Comparison of ENCODE assay signal across 22 cellular contexts in the genomic region with DNA sequence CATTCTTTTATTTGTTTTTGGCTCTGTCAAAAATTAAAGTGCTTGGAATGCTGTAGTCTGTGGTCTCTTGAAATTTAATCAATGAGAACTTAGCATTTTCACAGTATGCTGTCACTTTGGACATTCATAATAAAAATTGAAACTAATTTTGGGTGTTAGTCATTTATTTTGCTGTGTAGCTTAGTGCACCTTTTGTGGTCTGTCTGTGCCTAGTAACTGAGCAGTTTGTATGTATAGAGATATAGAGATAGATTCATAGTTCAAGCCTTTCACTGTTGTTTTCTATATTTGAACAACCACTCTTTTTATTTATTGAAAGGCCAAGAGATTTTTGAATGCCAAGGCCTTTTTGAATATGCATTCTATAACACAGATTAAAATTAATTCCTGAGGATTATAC.
DNase-seq lines count a peak whose midpoint lies in the region; ATAC-seq and TF ChIP-seq lines count a peak whose summit lies in the region.
"Had no signal": no experiment of that assay in that cellular context is flagged by ENCODE, and none has a peak within 500 bp of the region (broad histone marks: within the 10 kb centered on the region; RNA-seq: fewer than 3 reads in every experiment).

No MANE protein-coding gene starts in this region.

- no peaks in the 10 kb centered on the region for H3K27me3 Mint-ChIP-seq in activated CD4-positive, alpha-beta T cell treated with anti-CD3 and anti-CD28 coated beads for 36 hours
- no peaks in the 10 kb centered on the region for H3K27me3 Mint-ChIP-seq in stimulated activated naive CD8-positive, alpha-beta T cell treated with anti-CD3 and anti-CD28 coated beads, Interleukin-15, amount 100 ng/mL, for 72 hours
- H3K27me3 Mint-ChIP-seq: CD4-positive, alpha-beta T cell; CD8-positive, alpha-beta memory T cell had no signal

- no peaks in the 10 kb centered on the region for H3K9me3 ChIP-seq in MG63
- H3K9me3 ChIP-seq: A549; BE2C; BLaER1 treated with 17β-estradiol and CSF1 and Interleukin-3, amounts not matched to agents 10 nM and 100 nM had no signal

- H3K4me3 ChIP-seq in MG63, result no peak overlapping the region
- H3K4me3 ChIP-seq: A549; BLaER1 treated with 17β-estradiol and CSF1 and Interleukin-3, amounts not matched to agents 10 nM and 100 nM had no signal

- H3K4me1 Mint-ChIP-seq in activated CD4-positive, alpha-beta T cell treated with anti-CD3 and anti-CD28 coated beads for 36 hours, result no peaks in the 10 kb centered on the region
- H3K4me1 Mint-ChIP-seq in stimulated activated naive CD8-positive, alpha-beta T cell treated with anti-CD3 and anti-CD28 coated beads, Interleukin-15, amount 100 ng/mL, for 72 hours, result no peaks in the 10 kb centered on the region
- H3K4me1 Mint-ChIP-seq in stimulated activated effector memory CD8-positive, alpha-beta T cell treated with anti-CD3 and anti-CD28 coated beads, Interleukin-12 subunit alpha, Interleukin-12 subunit beta, amount 100 ng/mL, for 72 hours, result no peaks in the 10 kb centered on the region
- H3K4me1 Mint-ChIP-seq: CD14-positive monocyte; CD8-positive, alpha-beta memory T cell had no signal

- peak; percentile 64 for ATAC-seq in activated CD4-positive, alpha-beta T cell treated with anti-CD3 and anti-CD28 coated beads for 36 hours
- peak; percentile 54 for ATAC-seq in stimulated activated naive CD8-positive, alpha-beta T cell treated with anti-CD3 and anti-CD28 coated beads, Interleukin-15, amount 100 ng/mL, for 72 hours
- no peak for ATAC-seq in stimulated activated naive CD8-positive, alpha-beta T cell treated with anti-CD3 and anti-CD28 coated beads, Interleukin-15, Interleukin-2, amounts not matched to agents 100 U/mL and 50 U/mL, for 24 hours
- peak; percentile 81 for ATAC-seq in stimulated activated effector memory CD8-positive, alpha-beta T cell treated with anti-CD3 and anti-CD28 coated beads, Interleukin-12 subunit alpha, Interleukin-12 subunit beta, amount 100 ng/mL, for 72 hours
- ATAC-seq in HG03442 (IDR thresholded peaks at IDR 0.05; ENCODE audit: unreplicated experiment), result no peak
- ATAC-seq: A549 had no signal

- POLR2A ChIA-PET in activated CD4-positive, alpha-beta T cell treated with anti-CD3 and anti-CD28 coated beads for 36 hours (lab: Charles Lee), result no interaction called here

- H3K27ac ChIP-seq in VCaP, result peak overlapping the region; percentile 50
- H3K27ac ChIP-seq: A549; BLaER1 treated with 17β-estradiol and CSF1 and Interleukin-3, amounts not matched to agents 10 nM and 100 nM had no signal

- no peaks in the 10 kb centered on the region for H3K9me3 Mint-ChIP-seq in activated CD4-positive, alpha-beta T cell treated with anti-CD3 and anti-CD28 coated beads for 36 hours (ENCODE audit: low read depth)
- H3K9me3 Mint-ChIP-seq in stimulated activated naive CD8-positive, alpha-beta T cell treated with anti-CD3 and anti-CD28 coated beads, Interleukin-15, amount 100 ng/mL, for 72 hours, result no peaks in the 10 kb centered on the region
- H3K9me3 Mint-ChIP-seq in stimulated activated effector memory CD8-positive, alpha-beta T cell treated with anti-CD3 and anti-CD28 coated beads, Interleukin-12 subunit alpha, Interleukin-12 subunit beta, amount 100 ng/mL, for 72 hours, result no peaks in the 10 kb centered on the region
- H3K9me3 Mint-ChIP-seq: CD14-positive monocyte; CD4-positive, alpha-beta T cell had no signal

- H3K36me3 ChIP-seq in MG63, result no peaks in the 10 kb centered on the region
- H3K36me3 ChIP-seq: BE2C had no signal

- no peaks in the 10 kb centered on the region for H3K27me3 ChIP-seq in MG63
- H3K27me3 ChIP-seq: BE2C; BLaER1 treated with 17β-estradiol and CSF1 and Interleukin-3, amounts not matched to agents 10 nM and 100 nM had no signal

- CTCF ChIA-PET in activated CD4-positive, alpha-beta T cell treated with anti-CD3 and anti-CD28 coated beads for 36 hours (lab: Charles Lee), result interaction anchor here (0.6 to 2.6 kb wide), 6 partner anchors 12 to 233 kb away, joined by 3 to 7 read pairs (median 4); no protein-coding TSS in a partner anchor

- no peak for TF ChIP-seq CTCF in VCaP (conservative IDR thresholded peaks at IDR 0.05)

- H3K27ac Mint-ChIP-seq in activated CD4-positive, alpha-beta T cell treated with anti-CD3 and anti-CD28 coated beads for 36 hours, result no peak overlapping the region
- no peak overlapping the region for H3K27ac Mint-ChIP-seq in stimulated activated naive CD8-positive, alpha-beta T cell treated with anti-CD3 and anti-CD28 coated beads, Interleukin-15, amount 100 ng/mL, for 72 hours
- H3K27ac Mint-ChIP-seq in stimulated activated effector memory CD8-positive, alpha-beta T cell treated with anti-CD3 and anti-CD28 coated beads, Interleukin-12 subunit alpha, Interleukin-12 subunit beta, amount 100 ng/mL, for 72 hours, result no peak overlapping the region
- H3K27ac Mint-ChIP-seq: CD14-positive monocyte; CD4-positive, alpha-beta T cell; CD8-positive, alpha-beta memory T cell had no signal

- no peak overlapping the region for H3K4me3 Mint-ChIP-seq in activated CD4-positive, alpha-beta T cell treated with anti-CD3 and anti-CD28 coated beads for 36 hours
- H3K4me3 Mint-ChIP-seq in stimulated activated naive CD8-positive, alpha-beta T cell treated with anti-CD3 and anti-CD28 coated beads, Interleukin-15, amount 100 ng/mL, for 72 hours, result no peak overlapping the region
- no peak overlapping the region for H3K4me3 Mint-ChIP-seq in stimulated activated effector memory CD8-positive, alpha-beta T cell treated with anti-CD3 and anti-CD28 coated beads, Interleukin-12 subunit alpha, Interleukin-12 subunit beta, amount 100 ng/mL, for 72 hours
- H3K4me3 Mint-ChIP-seq: CD14-positive monocyte; CD4-positive, alpha-beta T cell; CD8-positive, alpha-beta memory T cell had no signal

- DNase-seq in activated CD4-positive, alpha-beta T cell treated with anti-CD3 and anti-CD28 coated beads for 36 hours, result no peak
- DNase-seq in activated CD4-positive, alpha-beta T cell treated with anti-CD3 and anti-CD28 coated beads for 1 hour, result no peak
- no peak for DNase-seq in stimulated activated naive CD8-positive, alpha-beta T cell treated with anti-CD3 and anti-CD28 coated beads, Interleukin-15, amount 100 ng/mL, for 72 hours
- DNase-seq in stimulated activated naive CD8-positive, alpha-beta T cell treated with anti-CD3 and anti-CD28 coated beads, Interleukin-15, Interleukin-2, amounts not matched to agents 100 U/mL and 50 U/mL, for 24 hours, result no peak
- no peak for DNase-seq in stimulated activated effector memory CD8-positive, alpha-beta T cell treated with anti-CD3 and anti-CD28 coated beads, Interleukin-12 subunit alpha, Interleukin-12 subunit beta, amount 100 ng/mL, for 72 hours (ENCODE audit: low spot score in 2 of 2)
- no peak for DNase-seq in MG63
- DNase-seq: 8988T; ACHN; AML-193; BE2C; CD4-positive, alpha-beta T cell; CD8-positive, alpha-beta memory T cell; DMS53; DMS79 treated with DMSO at 0.1 percent for 48 hours; GF-D8; H7; HCEC 1CT had no signal

- intact Hi-C loops in activated CD4-positive, alpha-beta T cell treated with anti-CD3 and anti-CD28 coated beads for 36 hours (cut with DNase I, micrococcal nuclease), result loop anchor here in 1 of 2 experiments (5.0 kb wide), 1 partner anchor 231 kb away; no protein-coding TSS in a partner anchor

- no peaks in the 10 kb centered on the region for H3K36me3 Mint-ChIP-seq in activated CD4-positive, alpha-beta T cell treated with anti-CD3 and anti-CD28 coated beads for 36 hours (ENCODE audit: low read depth)
- no peaks in the 10 kb centered on the region for H3K36me3 Mint-ChIP-seq in stimulated activated effector memory CD8-positive, alpha-beta T cell treated with anti-CD3 and anti-CD28 coated beads, Interleukin-12 subunit alpha, Interleukin-12 subunit beta, amount 100 ng/mL, for 72 hours

Comparison
In these comparisons a context has a peak if more than half of its experiments do, and no peak if none do; other contexts are left out.
1. ATAC-seq: peak in activated CD4-positive, alpha-beta T cell treated with anti-CD3 and anti-CD28 coated beads for 36 hours (single experiment), stimulated activated naive CD8-positive, alpha-beta T cell treated with anti-CD3 and anti-CD28 coated beads, Interleukin-15, amount 100 ng/mL, for 72 hours (single experiment) and stimulated activated effector memory CD8-positive, alpha-beta T cell treated with anti-CD3 and anti-CD28 coated beads, Interleukin-12 subunit alpha, Interleukin-12 subunit beta, amount 100 ng/mL, for 72 hours (single experiment); none in stimulated activated naive CD8-positive, alpha-beta T cell treated with anti-CD3 and anti-CD28 coated beads, Interleukin-15, Interleukin-2, amounts not matched to agents 100 U/mL and 50 U/mL, for 24 hours (single experiment) and HG03442 (single experiment).